In the genomic region with DNA sequence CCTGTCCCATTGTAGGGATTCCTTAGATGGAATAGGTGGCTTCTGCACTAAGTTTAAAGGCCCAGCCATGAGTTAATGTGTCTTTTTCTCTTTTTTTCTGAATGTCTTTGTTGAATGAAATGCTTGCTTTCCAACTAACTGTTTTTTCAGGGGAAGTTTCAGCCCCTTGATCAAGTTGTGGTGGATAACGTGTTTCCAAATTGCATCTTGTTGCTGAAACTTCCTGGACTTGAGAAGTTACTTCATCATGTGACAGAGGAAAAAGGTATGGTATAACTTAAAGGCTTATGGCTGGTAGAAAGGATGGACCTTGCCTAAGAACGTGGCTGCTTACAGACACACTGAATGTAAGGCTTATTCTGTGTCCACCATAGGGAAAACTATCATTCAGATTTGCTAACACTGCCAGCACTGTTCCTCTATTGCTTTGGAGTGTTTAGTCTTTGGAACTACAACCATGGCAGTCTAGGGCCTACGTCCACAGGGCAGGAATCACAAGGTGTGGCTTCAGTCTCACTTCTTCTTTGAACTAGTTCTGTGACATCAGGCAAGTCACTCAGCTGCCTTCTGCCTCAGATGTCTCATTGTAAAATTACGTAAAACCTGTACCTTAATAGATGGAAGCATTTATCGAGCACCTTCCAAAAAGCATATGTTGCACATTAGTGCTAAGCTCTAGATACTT, we compare ENCODE assay signal across 25 cellular contexts.
"Had no signal": no experiment of that assay in that cellular context is flagged by ENCODE, and none has a peak within 500 bp of the region (broad histone marks: within the 10 kb centered on the region; RNA-seq: fewer than 3 reads in every experiment).

No MANE protein-coding gene starts in this region.

- H3K4me1 Mint-ChIP-seq: activated CD4-positive, alpha-beta T cell treated with anti-CD3 and anti-CD28 coated beads for 36 hours had no signal

- H3K4me1 ChIP-seq: Peyer's patch had no signal

- H3K27ac Mint-ChIP-seq: activated CD4-positive, alpha-beta T cell treated with anti-CD3 and anti-CD28 coated beads for 36 hours; activated naive CD4-positive, alpha-beta T cell treated with anti-CD3 and anti-CD28 coated beads, Interleukin-2, amount 50 U/mL, for 24 hours had no signal

- ATAC-seq: activated CD4-positive, alpha-beta T cell treated with anti-CD3 and anti-CD28 coated beads for 36 hours; activated CD8-positive, alpha-beta T cell treated with anti-CD3 and anti-CD28 coated beads, Interleukin-2, amount 10 ng/mL, durations not matched to agents 7 days and 5 days had no signal

- DNase-seq: activated CD4-positive, alpha-beta T cell treated with anti-CD3 and anti-CD28 coated beads for 36 hours; activated CD8-positive, alpha-beta memory T cell treated with anti-CD3 and anti-CD28 coated beads, Interleukin-2, amount 50 U/mL, for 48 hours; activated CD8-positive, alpha-beta T cell treated with anti-CD3 and anti-CD28 coated beads, Interleukin-2, amount 10 ng/mL, durations not matched to agents 7 days and 5 days; activated effector memory CD4-positive, alpha-beta T cell treated with Interleukin-2 at 50 U/mL for 16 hours; activated naive CD4-positive, alpha-beta T cell; activated T-cell treated with anti-CD3 and anti-CD28 coated beads, Interleukin-2, amount 50 U/mL, for 1 hour; aorta; central memory CD4-positive, alpha-beta T cell; MG63; NCI-H1092; NCI-H1417 treated with DMSO at 0.1 percent for 48 hours; NCI-H1694; NCI-H2029; NCI-H2107; NCI-H2171 treated with DMSO at 0.1 percent for 48 hours; NCI-H345; NCI-H510A; NCI-H526 treated with DMSO at 0.1 percent for 48 hours; NK-92 treated with Interleukin-12 subunit alpha and Interleukin-12 subunit beta, amount 100 ng/mL, for 24 hours; Peyer's patch; SHP77; T-helper 1 cell; WERI-Rb-1 had no signal

- H3K27me3 Mint-ChIP-seq: activated CD4-positive, alpha-beta T cell treated with anti-CD3 and anti-CD28 coated beads for 36 hours; activated naive CD4-positive, alpha-beta T cell treated with anti-CD3 and anti-CD28 coated beads, Interleukin-2, amount 50 U/mL, for 24 hours had no signal

- H3K4me3 ChIP-seq: coronary artery, MG63, Peyer's patch had no signal

- H3K9me3 ChIP-seq: Peyer's patch had no signal

- H3K27me3 ChIP-seq: MG63, Peyer's patch had no signal

- H3K27ac ChIP-seq: coronary artery, Peyer's patch, WERI-Rb-1 had no signal

- H3K4me3 Mint-ChIP-seq: activated CD4-positive, alpha-beta T cell treated with anti-CD3 and anti-CD28 coated beads for 36 hours; activated CD8-positive, alpha-beta T cell treated with anti-CD3 and anti-CD28 coated beads, Interleukin-2, amount 10 ng/mL, durations not matched to agents 7 days and 5 days; activated naive CD4-positive, alpha-beta T cell treated with anti-CD3 and anti-CD28 coated beads, Interleukin-2, amount 50 U/mL, for 24 hours had no signal

- H3K36me3 ChIP-seq: WERI-Rb-1 had no signal
